Comparison of ENCODE assay signal across 8 cellular contexts in the genomic region with DNA sequence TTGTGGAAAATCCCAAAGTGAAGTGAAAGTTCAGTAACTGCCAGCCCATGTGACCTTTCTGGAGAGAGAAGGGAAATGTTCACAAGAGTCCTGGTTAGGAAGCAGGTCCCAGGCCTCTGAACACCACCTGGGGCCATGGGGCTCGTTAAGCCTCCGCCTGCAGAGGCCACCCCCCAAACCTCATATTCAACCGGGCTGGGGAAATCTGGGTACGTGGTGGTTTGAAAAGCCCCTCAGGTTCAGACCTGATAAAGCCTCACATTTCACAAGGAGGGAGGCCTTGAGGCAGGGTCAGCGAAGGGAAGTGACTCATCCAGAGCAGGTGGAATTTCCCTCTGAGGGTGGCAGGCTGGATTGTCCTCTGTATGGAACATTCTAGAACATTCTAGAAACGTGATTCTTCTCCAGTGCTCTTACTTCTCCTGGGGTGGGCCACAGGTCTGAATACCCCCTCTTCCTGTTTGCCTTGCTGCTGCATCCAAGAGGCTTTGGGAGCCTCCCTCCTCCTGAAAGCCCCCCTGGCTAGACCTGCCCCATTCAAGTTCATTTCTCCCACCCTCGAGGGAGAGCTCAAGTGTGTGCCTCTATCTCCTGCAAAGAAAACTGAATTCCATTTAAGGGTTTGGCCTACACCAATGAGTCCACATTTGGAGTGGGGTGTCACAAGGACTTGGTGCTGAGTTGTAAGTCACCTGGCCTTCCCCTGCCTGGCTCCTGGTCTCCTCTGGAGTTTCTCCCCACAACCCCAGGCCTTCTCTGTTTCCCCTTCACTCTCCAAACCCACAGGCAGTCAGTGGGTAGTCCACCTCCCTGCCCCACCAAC. TPM values are rescaled to one million over a fixed set of nuclear protein-coding genes. Genes with fewer than 3 reads are reported as not detected.
DNase-seq lines count a peak whose midpoint lies in the region; ATAC-seq, FAIRE-seq and TF ChIP-seq lines count a peak whose summit lies in the region.

No MANE protein-coding gene starts in this region.

- H3K9ac ChIP-seq in HepG2 (ENCODE audit: insufficient read depth, low read depth, low read length) = no peak overlapping the region
- H3K9ac ChIP-seq in Karpas-422 (ENCODE audit: low read length) = no peak overlapping the region

- H3K4me1 Mint-ChIP-seq in activated T-helper 1 cell treated with anti-CD3 and anti-CD28 coated beads, Interleukin-12 subunit alpha, Interleukin-12 subunit beta, Interleukin-2, Interleukin-4 antibody, amounts not matched to agents 30 ng/mL and 10 ng/mL and 1 ng/mL, durations not matched to agents 14 hours and 24 hours and 36 hours (ENCODE audit: low read depth) = peaks cover 77% of the 10 kb centered on the region

- FAIRE-seq in HepG2 (lab: Jason Lieb, UNC) = no peak

- H3K36me3 ChIP-seq in HepG2 (replicated peaks in 1 of 2; ENCODE audit: control insufficient read depth in 1 of 2, insufficient read depth in 2 of 2, low read length in 2 of 2) (no peaks in the 10 kb centered on the region), ascending aorta (no peaks in the 10 kb centered on the region), Karpas-422 (ENCODE audit: insufficient read depth, low read length) (no peaks in the 10 kb centered on the region)

- ATAC-seq in HG03442 (IDR thresholded peaks at IDR 0.05; ENCODE audit: unreplicated experiment) (peak; percentile 23), HepG2 (no peak; the same call in 2 of the 3 replicates)

- H3K9me3 ChIP-seq in HepG2 (ENCODE audit: low read length) (no peaks in the 10 kb centered on the region), ascending aorta (no peaks in the 10 kb centered on the region), Karpas-422 (ENCODE audit: low read length) (no peaks in the 10 kb centered on the region)

- no peak overlapping the region for H2AFZ ChIP-seq in HepG2 (ENCODE audit: low read length)
- H2AFZ ChIP-seq in Karpas-422 (ENCODE audit: low read length) = no peak overlapping the region

- H3K9me3 Mint-ChIP-seq in activated T-helper 1 cell treated with anti-CD3 and anti-CD28 coated beads, Interleukin-12 subunit alpha, Interleukin-12 subunit beta, Interleukin-2, Interleukin-4 antibody, amounts not matched to agents 30 ng/mL and 10 ng/mL and 1 ng/mL, durations not matched to agents 14 hours and 24 hours and 36 hours = no peaks in the 10 kb centered on the region

- peak overlapping the region; percentile 98 for H3K27ac Mint-ChIP-seq in activated T-helper 1 cell treated with anti-CD3 and anti-CD28 coated beads, Interleukin-12 subunit alpha, Interleukin-12 subunit beta, Interleukin-2, Interleukin-4 antibody, amounts not matched to agents 30 ng/mL and 10 ng/mL and 1 ng/mL, durations not matched to agents 14 hours and 24 hours and 36 hours

- H3K9me2 ChIP-seq in Karpas-422 (replicated peaks; ENCODE audit: insufficient read depth, low read length) = no peaks in the 10 kb centered on the region

- H3K79me2 ChIP-seq in HepG2 (ENCODE audit: insufficient read depth, low read length) (peaks cover 5% of the 10 kb centered on the region), Karpas-422 (ENCODE audit: low read length) (no peaks in the 10 kb centered on the region)

- intact Hi-C loops in activated T-helper 1 cell treated with anti-CD3 and anti-CD28 coated beads, Interleukin-12 subunit alpha, Interleukin-12 subunit beta, Interleukin-2, Interleukin-4 antibody, amounts not matched to agents 30 ng/mL and 10 ng/mL and 1 ng/mL, durations not matched to agents 14 hours and 24 hours and 36 hours (cut with micrococcal nuclease) = loop anchor here (1.0 to 5.0 kb wide), 6 partner anchors 10 to 974 kb away; a partner anchor contains a TSS
- intact Hi-C loops in HepG2 (cut with micrococcal nuclease; ENCODE audit: unreplicated experiment) = no loop called here
- intact Hi-C loops in ascending aorta (cut with DNase I) = loop anchor here (5.0 kb wide), 1 partner anchor 391 kb away; no protein-coding TSS in a partner anchor

- no peaks in the 10 kb centered on the region for H3K27me3 Mint-ChIP-seq in activated T-helper 1 cell treated with anti-CD3 and anti-CD28 coated beads, Interleukin-12 subunit alpha, Interleukin-12 subunit beta, Interleukin-2, Interleukin-4 antibody, amounts not matched to agents 30 ng/mL and 10 ng/mL and 1 ng/mL, durations not matched to agents 14 hours and 24 hours and 36 hours (ENCODE audit: insufficient read depth)

- TF ChIP-seq EP300 in HepG2 (IDR thresholded peaks at IDR 0.05; ENCODE audit: low read depth in 2 of 2, low read length in 2 of 2) (peak in 1 of 2 experiments; percentile 66; a peak in 1 of 4 replicates), HepG2 (CRISPR knock-in tag; IDR thresholded peaks at IDR 0.05; ENCODE audit: borderline replicate concordance) (no peak)

- no TSS peak for BruUV-seq in HepG2 (replicated peaks; lab: Mats Ljungman, UMichigan)

- TF ChIP-seq CTCF in GM10248 (IDR thresholded peaks at IDR 0.05; ENCODE audit: control extremely low read depth, extremely low read depth, low read depth, missing control alignments) = no peak
- TF ChIP-seq CTCF in HepG2 (CRISPR knock-in tag; IDR thresholded peaks at IDR 0.05) = no peak
- TF ChIP-seq CTCF in ascending aorta (IDR thresholded peaks at IDR 0.05) = peak in 1 of 3 experiments; percentile 9

- H3K27ac ChIP-seq in HepG2 (ENCODE audit: extremely low read length, insufficient read depth, low read length) (no peak overlapping the region), ascending aorta (no peak overlapping the region), Karpas-422 (ENCODE audit: low read length) (no peak overlapping the region)

- 31% methylated on average over 7 of the region's 7 CpGs for WGBS in HepG2 (ENCODE audit: low lambda C conversion rate)

- peaks cover 2% of the 10 kb centered on the region for H3K36me3 Mint-ChIP-seq in activated T-helper 1 cell treated with anti-CD3 and anti-CD28 coated beads, Interleukin-12 subunit alpha, Interleukin-12 subunit beta, Interleukin-2, Interleukin-4 antibody, amounts not matched to agents 30 ng/mL and 10 ng/mL and 1 ng/mL, durations not matched to agents 14 hours and 24 hours and 36 hours (ENCODE audit: low read depth)

- no peak for TF ChIP-seq POLR2A in HepG2 (IDR thresholded peaks at IDR 0.05; ENCODE audit: insufficient read depth in 1 of 2, low read depth in 2 of 2, low read length in 2 of 2)

- POLR2A ChIA-PET in GM10248 (lab: Yijun Ruan, JAX) (interaction anchor here (0.6 to 0.7 kb wide), 2 partner anchors 11 to 418 kb away, joined by 3 read pairs; no protein-coding TSS in a partner anchor), HepG2 (lab: Yijun Ruan, JAX) (interaction anchor here (0.9 kb wide), 1 partner anchor 11 kb away, joined by 3 read pairs; no protein-coding TSS in a partner anchor)

- H3K4me1 ChIP-seq in HepG2 (ENCODE audit: insufficient read depth, low read length) = peaks cover 80% of the 10 kb centered on the region
- H3K4me1 ChIP-seq in ascending aorta = no peaks in the 10 kb centered on the region
- peaks cover 15% of the 10 kb centered on the region for H3K4me1 ChIP-seq in Karpas-422 (ENCODE audit: low read length)

- CTCF ChIA-PET in GM10248 (lab: Yijun Ruan, JAX) (interaction anchor here (0.7 to 15.1 kb wide), 32 partner anchors 13 to 392 kb away, joined by 3 to 344 read pairs (median 5); a partner anchor contains a TSS), HepG2 (lab: Yijun Ruan, JAX; ENCODE audit: low intra/inter-chr PET ratio, low total read pairs) (interaction anchor here (1.1 to 3.9 kb wide), 9 partner anchors 10 to 392 kb away, joined by 3 to 42 read pairs (median 6); no protein-coding TSS in a partner anchor)

- DNase-seq in GM10248 (ENCODE audit: extremely low spot score) (peak; percentile 60), HepG2 (ENCODE audit: low spot score) (no peak), ascending aorta (ENCODE audit: low spot score in 2 of 2) (no peak), Karpas-422 (no peak), SIG-M5 (lab: John Stamatoyannopoulos, UW) (no peak), DMS153 treated with DMSO at 0.1 percent for 48 hours (lab: John Stamatoyannopoulos, UW; ENCODE audit: unreplicated experiment) (no peak)
- peak; percentile 67 for DNase-seq in activated T-helper 1 cell treated with anti-CD3 and anti-CD28 coated beads, Interleukin-12 subunit alpha, Interleukin-12 subunit beta, Interleukin-2, Interleukin-4 antibody, amounts not matched to agents 30 ng/mL and 10 ng/mL and 1 ng/mL, durations not matched to agents 14 hours and 24 hours and 36 hours (ENCODE audit: low spot score)

- H3K4me3 Mint-ChIP-seq in activated T-helper 1 cell treated with anti-CD3 and anti-CD28 coated beads, Interleukin-12 subunit alpha, Interleukin-12 subunit beta, Interleukin-2, Interleukin-4 antibody, amounts not matched to agents 30 ng/mL and 10 ng/mL and 1 ng/mL, durations not matched to agents 14 hours and 24 hours and 36 hours = peak overlapping the region; percentile 70

- peaks cover 3% of the 10 kb centered on the region; the same call in 1 of the 2 replicates for H4K20me1 ChIP-seq in HepG2 (ENCODE audit: insufficient read depth, low read length)
- no peaks in the 10 kb centered on the region for H4K20me1 ChIP-seq in Karpas-422 (ENCODE audit: insufficient read depth, low read depth, low read length)

- no peak for TF ChIP-seq RAD21 in HepG2 (CRISPR knock-in tag; IDR thresholded peaks at IDR 0.05)

- H3K27me3 ChIP-seq in HepG2 (ENCODE audit: control insufficient read depth in 1 of 2, insufficient read depth in 2 of 2, low read length in 2 of 2) (peaks cover 0 to 5% of the 10 kb centered on the region in 2 experiments; a peak in 1 of 5 replicates), ascending aorta (no peaks in the 10 kb centered on the region), Karpas-422 (ENCODE audit: low read length) (no peaks in the 10 kb centered on the region)

- H3K4me3 ChIP-seq in HepG2 (replicated peaks in 1 of 3; ENCODE audit: insufficient read depth in 1 of 3, low read depth in 2 of 3, low read length in 3 of 3) (no peak overlapping the region), ascending aorta (no peak overlapping the region), Karpas-422 (ENCODE audit: low read length) (no peak overlapping the region)

- H3K4me2 ChIP-seq in HepG2 (ENCODE audit: low read depth, low read length) (0 out of 2 replicates have a peak overlapping the region, but pooled peaks have one; percentile 90), Karpas-422 (ENCODE audit: low read depth, low read length, poor library complexity, severe bottlenecking) (no peak overlapping the region)

- in situ Hi-C loops in HepG2 (cut with HindIII; ENCODE audit: extremely low pct_ligation_motif_present, low pct_unique_long_range_greater_than_20kb) = no loop called here

RNA-seq across cellular contexts. Expression of a gene that starts 6.3 kb away (rescaled TPM):
- total RNA-seq in activated T-helper 1 cell treated with anti-CD3 and anti-CD28 coated beads, Interleukin-12 subunit alpha, Interleukin-12 subunit beta, Interleukin-2, Interleukin-4 antibody, amounts not matched to agents 30 ng/mL and 10 ng/mL and 1 ng/mL, durations not matched to agents 14 hours and 24 hours and 36 hours = 3.4 and 3.6 TPM in 2 replicates
- total RNA-seq in HepG2 (2016; rRNA removed; fragmentation: Illumina TruSeq; extraction: Trizol) (106 and 107 TPM in 2 replicates), ascending aorta (not detected)
- total RNA-seq in HepG2 (2016; cell fraction: cytosol; rRNA removed; fragmentation: Illumina TruSeq; extraction: Trizol; ENCODE audit: low read depth) = 71.2 and 93.3 TPM in 2 replicates
- 102 and 114 TPM in 2 replicates for total RNA-seq in HepG2 (2016; cell fraction: insoluble cytoplasmic fraction; rRNA removed; fragmentation: Illumina TruSeq; extraction: Trizol)
- 99.5 and 112 TPM in 2 replicates for total RNA-seq in HepG2 (2016; cell fraction: membrane; rRNA removed; fragmentation: Illumina TruSeq; extraction: Trizol)
- 50.7 and 58.0 TPM in 2 replicates for total RNA-seq in HepG2 (2016; cell fraction: nucleus; rRNA removed; fragmentation: Illumina TruSeq; extraction: Trizol)
- polyA plus RNA-seq in HepG2 (2011; rRNA removed) = 38.8 and 45.9 TPM in 2 replicates
- 34.6 and 67.1 TPM in 2 replicates for polyA plus RNA-seq in HepG2 (2011; cell fraction: cytosol; rRNA removed)
- 36.7 and 39.0 TPM in 2 replicates for polyA plus RNA-seq in HepG2 (2011; cell fraction: nucleus; rRNA removed)
- 12.8 and 15.4 TPM in 2 replicates for polyA plus RNA-seq in HepG2 (2012)
- polyA plus RNA-seq in HepG2 (2016; cell fraction: cytosol; fragmentation: Illumina TruSeq; extraction: Trizol; ENCODE audit: low read depth) = 80.3 and 98.8 TPM in 2 replicates
- polyA plus RNA-seq in HepG2 (2016; cell fraction: insoluble cytoplasmic fraction; fragmentation: Illumina TruSeq; extraction: Trizol; ENCODE audit: low read depth) = 93.9 and 102 TPM in 2 replicates
- 83.4 and 95.9 TPM in 2 replicates for polyA plus RNA-seq in HepG2 (2016; cell fraction: membrane; fragmentation: Illumina TruSeq; extraction: Trizol; ENCODE audit: low read depth)
- polyA plus RNA-seq in HepG2 (2016; cell fraction: nucleus; fragmentation: Illumina TruSeq; extraction: Trizol; ENCODE audit: insufficient read depth, low read depth) = 79.8 and 83.8 TPM in 2 replicates
- 0.12 and 31.7 TPM in 2 replicates for polyA minus RNA-seq in HepG2 (2011; rRNA and poly(A)+ RNA removed; ENCODE audit: low replicate concordance)
- 4.7 and 14.1 TPM in 2 replicates for polyA minus RNA-seq in HepG2 (2011; cell fraction: cytosol; rRNA and poly(A)+ RNA removed)
- polyA minus RNA-seq in HepG2 (2011; cell fraction: nucleus; rRNA and poly(A)+ RNA removed) = 35.9 and 38.2 TPM in 2 replicates
- 1.4 and 3.1 TPM in 2 replicates for total RNA-seq in Karpas-422 (2014; rRNA removed; shearing (Covaris generic); ENCODE audit: low replicate concordance)

RNA-seq across cellular contexts. Expression of a gene that starts 21.2 kb away (rescaled TPM):
- total RNA-seq in activated T-helper 1 cell treated with anti-CD3 and anti-CD28 coated beads, Interleukin-12 subunit alpha, Interleukin-12 subunit beta, Interleukin-2, Interleukin-4 antibody, amounts not matched to agents 30 ng/mL and 10 ng/mL and 1 ng/mL, durations not matched to agents 14 hours and 24 hours and 36 hours = not detected in 2 replicates
- total RNA-seq in HepG2 (2016; rRNA removed; fragmentation: Illumina TruSeq; extraction: Trizol) = 0.14 and 0.29 TPM in 2 replicates
- 0.61 and 0.88 TPM in 2 replicates for total RNA-seq in HepG2 (2016; cell fraction: cytosol; rRNA removed; fragmentation: Illumina TruSeq; extraction: Trizol; ENCODE audit: low read depth)
- total RNA-seq in HepG2 (2016; cell fraction: insoluble cytoplasmic fraction; rRNA removed; fragmentation: Illumina TruSeq; extraction: Trizol) = 0.24 and 0.35 TPM in 2 replicates
- 0.17 and 0.28 TPM in 2 replicates for total RNA-seq in HepG2 (2016; cell fraction: membrane; rRNA removed; fragmentation: Illumina TruSeq; extraction: Trizol)
- 0.47 and 0.50 TPM in 2 replicates for total RNA-seq in HepG2 (2016; cell fraction: nucleus; rRNA removed; fragmentation: Illumina TruSeq; extraction: Trizol)
- 0.40 and 0.72 TPM in 2 replicates for polyA plus RNA-seq in HepG2 (2011; rRNA removed)
- polyA plus RNA-seq in HepG2 (2011; cell fraction: cytosol; rRNA removed) = 0.15 and 0.35 TPM in 2 replicates
- 2.6 and 4.1 TPM in 2 replicates for polyA plus RNA-seq in HepG2 (2011; cell fraction: nucleus; rRNA removed)
- polyA plus RNA-seq in HepG2 (2012) = 0.48 and 0.69 TPM in 2 replicates
- polyA plus RNA-seq in HepG2 (2016; cell fraction: cytosol; fragmentation: Illumina TruSeq; extraction: Trizol; ENCODE audit: low read depth) = 0.06 and 0.07 TPM in 2 replicates
- 0.14 and 0.19 TPM in 2 replicates for polyA plus RNA-seq in HepG2 (2016; cell fraction: insoluble cytoplasmic fraction; fragmentation: Illumina TruSeq; extraction: Trizol; ENCODE audit: low read depth)
- polyA plus RNA-seq in HepG2 (2016; cell fraction: membrane; fragmentation: Illumina TruSeq; extraction: Trizol; ENCODE audit: low read depth) = 0.09 and 0.14 TPM in 2 replicates
- 0.24 and 0.74 TPM in 2 replicates for polyA plus RNA-seq in HepG2 (2016; cell fraction: nucleus; fragmentation: Illumina TruSeq; extraction: Trizol; ENCODE audit: insufficient read depth, low read depth)
- 1.8 TPM in 1 of 2 replicates, not detected in the other for polyA minus RNA-seq in HepG2 (2011; rRNA and poly(A)+ RNA removed; ENCODE audit: low replicate concordance)
- 0.18 and 0.20 TPM in 2 replicates for polyA minus RNA-seq in HepG2 (2011; cell fraction: cytosol; rRNA and poly(A)+ RNA removed)
- polyA minus RNA-seq in HepG2 (2011; cell fraction: nucleus; rRNA and poly(A)+ RNA removed) = 2.7 and 6.2 TPM in 2 replicates
- not detected for total RNA-seq in ascending aorta
- not detected in 2 replicates for total RNA-seq in Karpas-422 (2014; rRNA removed; shearing (Covaris generic); ENCODE audit: low replicate concordance)

RNA-seq across cellular contexts. Expression of a gene that starts 58.2 kb away (rescaled TPM):
- total RNA-seq in activated T-helper 1 cell treated with anti-CD3 and anti-CD28 coated beads, Interleukin-12 subunit alpha, Interleukin-12 subunit beta, Interleukin-2, Interleukin-4 antibody, amounts not matched to agents 30 ng/mL and 10 ng/mL and 1 ng/mL, durations not matched to agents 14 hours and 24 hours and 36 hours = not detected in 2 replicates
- total RNA-seq in HepG2 (2016; rRNA removed; fragmentation: Illumina TruSeq; extraction: Trizol) = not detected in 2 replicates
- total RNA-seq in HepG2 (2016; cell fraction: cytosol; rRNA removed; fragmentation: Illumina TruSeq; extraction: Trizol; ENCODE audit: low read depth) = not detected in 2 replicates
- total RNA-seq in HepG2 (2016; cell fraction: insoluble cytoplasmic fraction; rRNA removed; fragmentation: Illumina TruSeq; extraction: Trizol) = not detected in 2 replicates
- not detected in 2 replicates for total RNA-seq in HepG2 (2016; cell fraction: membrane; rRNA removed; fragmentation: Illumina TruSeq; extraction: Trizol)
- total RNA-seq in HepG2 (2016; cell fraction: nucleus; rRNA removed; fragmentation: Illumina TruSeq; extraction: Trizol) = not detected in 2 replicates
- not detected in 2 replicates for polyA plus RNA-seq in HepG2 (2011; rRNA removed)
- polyA plus RNA-seq in HepG2 (2011; cell fraction: cytosol; rRNA removed) = not detected in 2 replicates
- polyA plus RNA-seq in HepG2 (2011; cell fraction: nucleus; rRNA removed) = not detected in 2 replicates
- polyA plus RNA-seq in HepG2 (2012) = not detected in 2 replicates
- not detected in 2 replicates for polyA plus RNA-seq in HepG2 (2016; cell fraction: cytosol; fragmentation: Illumina TruSeq; extraction: Trizol; ENCODE audit: low read depth)
- polyA plus RNA-seq in HepG2 (2016; cell fraction: insoluble cytoplasmic fraction; fragmentation: Illumina TruSeq; extraction: Trizol; ENCODE audit: low read depth) = not detected in 2 replicates
- polyA plus RNA-seq in HepG2 (2016; cell fraction: membrane; fragmentation: Illumina TruSeq; extraction: Trizol; ENCODE audit: low read depth) = not detected in 2 replicates
- not detected in 2 replicates for polyA plus RNA-seq in HepG2 (2016; cell fraction: nucleus; fragmentation: Illumina TruSeq; extraction: Trizol; ENCODE audit: insufficient read depth, low read depth)
- polyA minus RNA-seq in HepG2 (2011; rRNA and poly(A)+ RNA removed; ENCODE audit: low replicate concordance) = not detected in 2 replicates
- polyA minus RNA-seq in HepG2 (2011; cell fraction: cytosol; rRNA and poly(A)+ RNA removed) = not detected in 2 replicates
- not detected in 2 replicates for polyA minus RNA-seq in HepG2 (2011; cell fraction: nucleus; rRNA and poly(A)+ RNA removed)
- total RNA-seq in ascending aorta = 16.4 TPM
- not detected in 2 replicates for total RNA-seq in Karpas-422 (2014; rRNA removed; shearing (Covaris generic); ENCODE audit: low replicate concordance)

Comparison
In these comparisons a context has a peak if more than half of its experiments do, and no peak if none do; other contexts are left out.
1. DNase-seq: peak in GM10248 (single experiment) and activated T-helper 1 cell treated with anti-CD3 and anti-CD28 coated beads, Interleukin-12 subunit alpha, Interleukin-12 subunit beta, Interleukin-2, Interleukin-4 antibody, amounts not matched to agents 30 ng/mL and 10 ng/mL and 1 ng/mL, durations not matched to agents 14 hours and 24 hours and 36 hours (single experiment); none in HepG2 (single experiment), ascending aorta (0 of 2), Karpas-422 (single experiment), SIG-M5 (single experiment) and DMS153 treated with DMSO at 0.1 percent for 48 hours (single experiment).
2. RNA of a gene that starts 6.3 kb away (total RNA-seq): 50.7 to 114 TPM in HepG2; 3.4 to 3.6 TPM in activated T-helper 1 cell treated with anti-CD3 and anti-CD28 coated beads, Interleukin-12 subunit alpha, Interleukin-12 subunit beta, Interleukin-2, Interleukin-4 antibody, amounts not matched to agents 30 ng/mL and 10 ng/mL and 1 ng/mL, durations not matched to agents 14 hours and 24 hours and 36 hours, 1.4 to 3.1 TPM in Karpas-422 and not detected in ascending aorta (single experiment); every median in the first group is over 10 times any median in the second.
3. RNA of a gene that starts 58.2 kb away (total RNA-seq): 16.4 TPM in ascending aorta (single experiment); not detected in activated T-helper 1 cell treated with anti-CD3 and anti-CD28 coated beads, Interleukin-12 subunit alpha, Interleukin-12 subunit beta, Interleukin-2, Interleukin-4 antibody, amounts not matched to agents 30 ng/mL and 10 ng/mL and 1 ng/mL, durations not matched to agents 14 hours and 24 hours and 36 hours, not detected in HepG2 and not detected in Karpas-422; every median in the first group is over 10 times any median in the second.